Comparison of ENCODE assay signal across 21 cellular contexts in the genomic region with DNA sequence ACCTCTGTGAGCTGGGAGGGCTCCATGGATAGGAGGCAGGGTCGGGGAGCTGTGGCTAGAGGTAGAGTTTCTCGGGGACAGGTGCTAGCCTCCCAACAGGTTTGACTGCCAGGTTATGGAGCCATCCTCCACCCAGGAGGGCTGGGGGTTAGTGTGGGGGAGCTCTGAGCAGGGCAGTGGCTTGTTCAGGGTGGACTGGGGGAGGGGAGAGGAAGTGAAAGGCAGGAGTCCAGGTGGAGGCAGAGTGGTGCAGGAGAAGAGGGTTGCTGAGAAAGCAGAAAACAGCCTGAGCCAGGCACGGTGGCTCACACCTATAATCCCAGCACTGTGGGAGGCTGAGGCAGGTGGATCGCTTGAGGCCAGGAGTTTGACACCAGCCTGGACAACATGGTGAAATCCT. TPM values are rescaled to one million over a fixed set of nuclear protein-coding genes. Genes with fewer than 3 reads are reported as not detected.
DNase-seq lines count a peak whose midpoint lies in the region; ATAC-seq and TF ChIP-seq lines count a peak whose summit lies in the region.
"Had no signal": no experiment of that assay in that cellular context is flagged by ENCODE, and none has a peak within 500 bp of the region (broad histone marks: within the 10 kb centered on the region; RNA-seq: fewer than 3 reads in every experiment).

No MANE protein-coding gene starts in this region.

- no peak overlapping the region for H4K91ac ChIP-seq in IMR-90 (ENCODE audit: insufficient read depth, low read depth, low read length)
- H4K91ac ChIP-seq in neuronal stem cell (ENCODE audit: low read depth, low read length, poor library complexity) = no peak overlapping the region

- H3K4me3 Mint-ChIP-seq in WTC11 = no peak overlapping the region
- no peak overlapping the region for H3K4me3 Mint-ChIP-seq in activated CD4-positive, alpha-beta T cell treated with anti-CD3 and anti-CD28 coated beads for 36 hours
- H3K4me3 Mint-ChIP-seq: B cell; CD4-positive, alpha-beta T cell had no signal

- H3K27me3 ChIP-seq in IMR-90 (ENCODE audit: control insufficient read depth, insufficient read depth, low read length) (peaks cover 29% of the 10 kb centered on the region), neuronal stem cell (ENCODE audit: control insufficient read depth in 3 of 3, insufficient read depth in 3 of 3, low read depth in 1 of 3, low read length in 3 of 3) (peaks cover 0 to 4% (median 4%) of the 10 kb centered on the region in 3 experiments)
- H3K27me3 ChIP-seq: SJCRH30 had no signal

- no peak overlapping the region for H2BK20ac ChIP-seq in IMR-90 (ENCODE audit: low read depth, low read length)

- H3K4ac ChIP-seq in IMR-90 (ENCODE audit: low read depth, low read length) (no peak overlapping the region), neuronal stem cell (ENCODE audit: low read length) (no peak overlapping the region)

- POLR2A ChIA-PET in IMR-90 (lab: Charles Lee; ENCODE audit: unreplicated experiment) = no interaction called here
- POLR2A ChIA-PET in WTC11 (lab: Charles Lee) = interaction anchor here (1.7 to 2.3 kb wide), 2 partner anchors 83 to 95 kb away, joined by 5 to 14 read pairs; no protein-coding TSS in a partner anchor
- POLR2A ChIA-PET in activated CD4-positive, alpha-beta T cell treated with anti-CD3 and anti-CD28 coated beads for 36 hours (lab: Charles Lee) = no interaction called here

- H3K27me3 Mint-ChIP-seq in WTC11 (ENCODE audit: low read depth) = no peaks in the 10 kb centered on the region; the same call in 1 of the 2 replicates
- H3K27me3 Mint-ChIP-seq in activated CD4-positive, alpha-beta T cell treated with anti-CD3 and anti-CD28 coated beads for 36 hours = peaks cover 29% of the 10 kb centered on the region

- H2BK120ac ChIP-seq in IMR-90 (ENCODE audit: low read depth, low read length) (no peak overlapping the region), neuronal stem cell (ENCODE audit: low read depth, low read length) (no peak overlapping the region)

- TF ChIP-seq CTCF in IMR-90 (conservative IDR thresholded peaks at IDR 0.05; ENCODE audit: low read depth, low read length) = no peak
- no peak for TF ChIP-seq CTCF in WTC11 (IDR thresholded peaks at IDR 0.05)

- H2BK15ac ChIP-seq in IMR-90 (ENCODE audit: low read depth, low read length) (no peak overlapping the region), neuronal stem cell (ENCODE audit: low read length) (no peak overlapping the region)

- peak overlapping the region; percentile 22 for H3K27ac Mint-ChIP-seq in WTC11
- H3K27ac Mint-ChIP-seq in activated CD4-positive, alpha-beta T cell treated with anti-CD3 and anti-CD28 coated beads for 36 hours = no peak overlapping the region
- H3K27ac Mint-ChIP-seq: B cell; CD4-positive, alpha-beta T cell had no signal

- H3K56ac ChIP-seq in IMR-90 (ENCODE audit: extremely low read depth, insufficient read depth, low read length) = no peak overlapping the region

- dilution Hi-C loops in IMR-90 (cut with HindIII; ENCODE audit: low sequenced_read_pairs, unreplicated experiment) = no loop called here

- no peaks in the 10 kb centered on the region for H3K9me3 Mint-ChIP-seq in WTC11
- no peaks in the 10 kb centered on the region for H3K9me3 Mint-ChIP-seq in activated CD4-positive, alpha-beta T cell treated with anti-CD3 and anti-CD28 coated beads for 36 hours (ENCODE audit: low read depth)
- H3K9me3 Mint-ChIP-seq: CD4-positive, alpha-beta T cell had no signal

- H3K14ac ChIP-seq in IMR-90 (replicated peaks; ENCODE audit: low read depth, low read length) = no peak overlapping the region
- no peak overlapping the region for H3K14ac ChIP-seq in neuronal stem cell (ENCODE audit: low read length)

- H3K4me2 ChIP-seq in IMR-90 (ENCODE audit: low read depth, low read length) (no peak overlapping the region), neuronal stem cell (ENCODE audit: insufficient read depth, low read length, poor library complexity, severe bottlenecking) (no peak overlapping the region)

- H3K4me3 ChIP-seq in IMR-90 (ENCODE audit: insufficient read depth, low read depth, low read length) = no peak overlapping the region
- no peak overlapping the region for H3K4me3 ChIP-seq in neuronal stem cell (ENCODE audit: low read length in 2 of 2)
- H3K4me3 ChIP-seq: GM12878, GM23248, SJCRH30 had no signal

- H3K18ac ChIP-seq in IMR-90 (ENCODE audit: low read depth, low read length) (no peak overlapping the region), neuronal stem cell (ENCODE audit: low read length) (peak overlapping the region; percentile 57)

- H2AK9ac ChIP-seq in IMR-90 (replicated peaks; ENCODE audit: low read depth, low read length, poor library complexity) = peak overlapping the region; percentile 16

- no peak overlapping the region for H4K5ac ChIP-seq in IMR-90 (ENCODE audit: low read depth, low read length)

- CTCF ChIA-PET in IMR-90 (lab: Yijun Ruan, JAX) = interaction anchor here (0.5 to 1.8 kb wide), 3 partner anchors 8 to 84 kb away, joined by 3 to 14 read pairs (median 3); no protein-coding TSS in a partner anchor
- CTCF ChIA-PET in WTC11 (lab: Charles Lee) = interaction anchor here (0.7 to 6.0 kb wide), 18 partner anchors 8 to 471 kb away, joined by 3 to 103 read pairs (median 20); a partner anchor contains a TSS
- CTCF ChIA-PET in activated CD4-positive, alpha-beta T cell treated with anti-CD3 and anti-CD28 coated beads for 36 hours (lab: Charles Lee) = interaction anchor here (0.9 to 4.0 kb wide), 4 partner anchors 8 to 84 kb away, joined by 3 to 32 read pairs (median 10); no protein-coding TSS in a partner anchor

- H4K8ac ChIP-seq in IMR-90 (ENCODE audit: low read depth in 2 of 2, low read length in 2 of 2) (no peak overlapping the region), neuronal stem cell (ENCODE audit: low read depth, low read length) (no peak overlapping the region)

- H4K20me1 ChIP-seq in IMR-90 (ENCODE audit: insufficient read depth, low read length) = no peaks in the 10 kb centered on the region

- no peaks in the 10 kb centered on the region for H3K9me1 ChIP-seq in IMR-90 (ENCODE audit: insufficient read depth, low read length)

- no peak overlapping the region for H2BK5ac ChIP-seq in IMR-90 (ENCODE audit: low read depth, low read length, poor library complexity, severe bottlenecking)
- H2BK5ac ChIP-seq in neuronal stem cell (ENCODE audit: low read length) = no peak overlapping the region

- H3K9ac ChIP-seq in IMR-90 (ENCODE audit: low read depth, low read length) (no peak overlapping the region), neuronal stem cell (ENCODE audit: low read depth, low read length, poor library complexity) (no peak overlapping the region)
- H3K9ac ChIP-seq: GM23248 had no signal

- in situ Hi-C loops in IMR-90 (cut with MboI; ENCODE audit: low sequenced_read_pairs) = no loop called here

- H3K9me3 ChIP-seq in IMR-90 (ENCODE audit: control insufficient read depth, insufficient read depth, low read length) (no peaks in the 10 kb centered on the region), neuronal stem cell (replicated peaks in 1 of 2; ENCODE audit: control insufficient read depth in 2 of 2, insufficient read depth in 1 of 2, low read depth in 1 of 2, low read length in 2 of 2) (no peaks in the 10 kb centered on the region)
- H3K9me3 ChIP-seq: Caco-2, SJCRH30 had no signal

- H3K36me3 ChIP-seq in IMR-90 (ENCODE audit: control insufficient read depth, insufficient read depth, low read length) (no peaks in the 10 kb centered on the region), neuronal stem cell (replicated peaks in 1 of 2; ENCODE audit: control insufficient read depth in 2 of 2, insufficient read depth in 2 of 2, low read length in 2 of 2) (no peaks in the 10 kb centered on the region)
- H3K36me3 ChIP-seq: SJCRH30 had no signal

- H3K4me1 ChIP-seq in IMR-90 (ENCODE audit: control insufficient read depth, insufficient read depth, low read length) (no peaks in the 10 kb centered on the region), neuronal stem cell (ENCODE audit: control insufficient read depth in 2 of 2, insufficient read depth in 1 of 2, low read depth in 1 of 2, low read length in 2 of 2) (peaks cover 0 to 8% of the 10 kb centered on the region in 2 donors)
- H3K4me1 ChIP-seq: SJCRH30 had no signal

- no TSS peak for BruUV-seq in IMR-90 (replicated peaks; lab: Mats Ljungman, UMichigan)

- intact Hi-C loops in IMR-90 (cut with micrococcal nuclease) = loop anchor here (2.0 kb wide), 1 partner anchor 53 kb away; no protein-coding TSS in a partner anchor
- intact Hi-C loops in activated CD4-positive, alpha-beta T cell treated with anti-CD3 and anti-CD28 coated beads for 36 hours (cut with DNase I, micrococcal nuclease) = loop anchor here in 1 of 2 experiments (2.0 kb wide), 1 partner anchor 21 kb away; no protein-coding TSS in a partner anchor

- H2AK5ac ChIP-seq in IMR-90 (ENCODE audit: low read depth, low read length) (no peak overlapping the region), neuronal stem cell (ENCODE audit: low read depth, low read length) (no peak overlapping the region)

- no peak overlapping the region for H2BK12ac ChIP-seq in neuronal stem cell (ENCODE audit: low read length)

- H3K36me3 Mint-ChIP-seq in WTC11 = peaks cover 5% of the 10 kb centered on the region
- no peaks in the 10 kb centered on the region for H3K36me3 Mint-ChIP-seq in activated CD4-positive, alpha-beta T cell treated with anti-CD3 and anti-CD28 coated beads for 36 hours (ENCODE audit: low read depth)

- peak; percentile 22 for DNase-seq in NCI-H2196 (lab: John Stamatoyannopoulos, UW; ENCODE audit: unreplicated experiment)
- no peak for DNase-seq in NCI-H2196 treated with DMSO at 0.1 percent for 48 hours (lab: John Stamatoyannopoulos, UW; ENCODE audit: unreplicated experiment)
- DNase-seq in IMR-90 = no peak
- no peak for DNase-seq in WTC11 (ENCODE audit: low spot score)
- no peak for DNase-seq in neuronal stem cell (ENCODE audit: low spot score)
- DNase-seq in activated CD4-positive, alpha-beta T cell treated with anti-CD3 and anti-CD28 coated beads for 36 hours = no peak
- DNase-seq in DMS 273 treated with DMSO at 0.1 percent for 48 hours (lab: John Stamatoyannopoulos, UW) = no peak
- DNase-seq: Caco-2; CD4-positive, alpha-beta T cell; DMS153; EL; GM23248; KG1; NCI-H1436; NCI-H2029; NCI-H446; NCI-H748 treated with DMSO at 0.1 percent for 48 hours; SJCRH30 had no signal

- peaks cover 33% of the 10 kb centered on the region for H3K4me1 Mint-ChIP-seq in WTC11
- H3K4me1 Mint-ChIP-seq in activated CD4-positive, alpha-beta T cell treated with anti-CD3 and anti-CD28 coated beads for 36 hours = no peaks in the 10 kb centered on the region

- ATAC-seq in IMR-90 (ENCODE audit: low read depth) (no peak), WTC11 (no peak), GM21367 (IDR thresholded peaks at IDR 0.05; ENCODE audit: unreplicated experiment) (no peak)
- ATAC-seq in activated CD4-positive, alpha-beta T cell treated with anti-CD3 and anti-CD28 coated beads for 36 hours = no peak
- ATAC-seq: GM12878 had no signal

- no peak for TF ChIP-seq RAD21 in IMR-90 (IDR thresholded peaks at IDR 0.05; ENCODE audit: low read length)

- H3K27ac ChIP-seq in IMR-90 (ENCODE audit: insufficient read depth, low read length) (no peak overlapping the region), neuronal stem cell (replicated peaks; ENCODE audit: low read length) (no peak overlapping the region)
- H3K27ac ChIP-seq: GM23248, SJCRH30 had no signal

- H3K79me1 ChIP-seq in IMR-90 (ENCODE audit: low read depth in 1 of 2, low read length in 2 of 2) (no peaks in the 10 kb centered on the region), neuronal stem cell (ENCODE audit: low read depth, low read length) (peaks cover 3% of the 10 kb centered on the region)

- H3K23ac ChIP-seq in IMR-90 (ENCODE audit: low read depth, low read length) (no peak overlapping the region), neuronal stem cell (ENCODE audit: low read depth, low read length, poor library complexity) (no peak overlapping the region)

- H2AFZ ChIP-seq in IMR-90 (replicated peaks; ENCODE audit: low read length, poor library complexity) = no peak overlapping the region
- H2AFZ ChIP-seq in neuronal stem cell (ENCODE audit: low read length) = no peak overlapping the region
- H2AFZ ChIP-seq: GM23248 had no signal

- no CpG with 5 or more reads among the region's 4 CpGs for WGBS in IMR-90 (ENCODE audit: extremely low coverage in 2 of 2, insufficient read length in 1 of 2), 2 experiments
- no CpG with 5 or more reads among the region's 4 CpGs for WGBS in neuronal stem cell (ENCODE audit: extremely low coverage in 2 of 2, insufficient read length in 2 of 2, insufficient replicate concordance in 1 of 2), 2 donors

- TF ChIP-seq POLR2A in IMR-90 (IDR thresholded peaks at IDR 0.05; ENCODE audit: low read depth, low read length) = no peak

RNA-seq across cellular contexts. Expression of a gene that starts 40.5 kb away (rescaled TPM):
- 33.2 and 48.6 TPM in 2 replicates for total RNA-seq in IMR-90 (2012; rRNA removed)
- polyA plus RNA-seq in IMR-90 (2012; rRNA removed) = 1,363 and 1,841 TPM in 2 replicates
- polyA plus RNA-seq in IMR-90 (2012; cell fraction: cytosol; rRNA removed) = 2,238 and 2,632 TPM in 2 replicates
- 412 and 1,178 TPM in 2 replicates for polyA plus RNA-seq in IMR-90 (2012; cell fraction: nucleus; rRNA removed; ENCODE audit: low replicate concordance)
- total RNA-seq in WTC11 (2021) = 202 to 299 TPM (median 285 TPM) in 3 replicates
- 217 TPM for polyA plus RNA-seq in neuronal stem cell (2013, experiment 1 of 2)
- 205 TPM for polyA plus RNA-seq in neuronal stem cell (2013, experiment 2 of 2)
- total RNA-seq in activated CD4-positive, alpha-beta T cell treated with anti-CD3 and anti-CD28 coated beads for 36 hours = 100 to 1,000 TPM in 1 of 2 experiments, 10 to 100 TPM in 1; 71.1 to 127 TPM
